Comparison of ENCODE assay signal across 1 cellular context in genomic region chr19:12195501-12195860, GRCh38.
TF ChIP-seq lines count a peak whose summit lies in the region.

No MANE protein-coding gene starts in this region.

TF ChIP-seq in IMR-90, 13 proteins besides CTCF, POLR2A, EP300 and RAD21:
- TF ChIP-seq CHD1 (IDR thresholded peaks at IDR 0.05; ENCODE audit: low read depth, low read length) (no peak), FOS (IDR thresholded peaks at IDR 0.05; ENCODE audit: low read depth, low read length) (no peak), BHLHE40 (IDR thresholded peaks at IDR 0.05; ENCODE audit: low read depth, low read length) (no peak), RCOR1 (IDR thresholded peaks at IDR 0.05; ENCODE audit: insufficient replicate concordance, low read length) (no peak), MAZ (IDR thresholded peaks at IDR 0.05; ENCODE audit: borderline replicate concordance, low read depth, low read length) (no peak), USF2 (IDR thresholded peaks at IDR 0.05; ENCODE audit: low read depth, low read length) (no peak), SMC3 (IDR thresholded peaks at IDR 0.05; ENCODE audit: low read depth, low read length) (no peak), MXI1 (IDR thresholded peaks at IDR 0.05; ENCODE audit: borderline replicate concordance, low read depth, low read length) (no peak), NFE2L2 (IDR thresholded peaks at IDR 0.05; ENCODE audit: low read depth, low read length) (no peak), RFX5 (IDR thresholded peaks at IDR 0.05; ENCODE audit: low read depth, low read length) (no peak), CEBPB (IDR thresholded peaks at IDR 0.05; ENCODE audit: low read depth, low read length) (no peak), MAFK (IDR thresholded peaks at IDR 0.05; ENCODE audit: low read depth, low read length) (no peak)
- TF ChIP-seq, protein P1, sequence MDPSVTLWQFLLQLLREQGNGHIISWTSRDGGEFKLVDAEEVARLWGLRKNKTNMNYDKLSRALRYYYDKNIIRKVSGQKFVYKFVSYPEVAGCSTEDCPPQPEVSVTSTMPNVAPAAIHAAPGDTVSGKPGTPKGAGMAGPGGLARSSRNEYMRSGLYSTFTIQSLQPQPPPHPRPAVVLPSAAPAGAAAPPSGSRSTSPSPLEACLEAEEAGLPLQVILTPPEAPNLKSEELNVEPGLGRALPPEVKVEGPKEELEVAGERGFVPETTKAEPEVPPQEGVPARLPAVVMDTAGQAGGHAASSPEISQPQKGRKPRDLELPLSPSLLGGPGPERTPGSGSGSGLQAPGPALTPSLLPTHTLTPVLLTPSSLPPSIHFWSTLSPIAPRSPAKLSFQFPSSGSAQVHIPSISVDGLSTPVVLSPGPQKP (IDR thresholded peaks at IDR 0.05; ENCODE audit: borderline replicate concordance, low read depth, low read length): no peak
